12 cellular contexts compared by ENCODE assay signal in genomic region chr1:163875214-163875926, GRCh38.
DNase-seq lines count a peak whose midpoint lies in the region; ATAC-seq and TF ChIP-seq lines count a peak whose summit lies in the region.
"Had no signal": no experiment of that assay in that cellular context is flagged by ENCODE, and none has a peak within 500 bp of the region (broad histone marks: within the 10 kb centered on the region; RNA-seq: fewer than 3 reads in every experiment).

No MANE protein-coding gene starts in this region.

- CTCF ChIA-PET in BJ (lab: Yijun Ruan, JAX): interaction anchor here (0.6 to 2.4 kb wide), 6 partner anchors 8 to 798 kb away, joined by 3 to 9 read pairs (median 4); no protein-coding TSS in a partner anchor
- CTCF ChIA-PET in activated CD4-positive, alpha-beta T cell treated with anti-CD3 and anti-CD28 coated beads, Interleukin-2, amount 10 ng/mL, durations not matched to agents 7 days and 5 days (lab: Charles Lee): no interaction called here

- H3K4me1 Mint-ChIP-seq in activated CD4-positive, alpha-beta T cell treated with anti-CD3 and anti-CD28 coated beads, Interleukin-2, amount 10 ng/mL, durations not matched to agents 7 days and 5 days: no peaks in the 10 kb centered on the region
- H3K4me1 Mint-ChIP-seq: stimulated activated memory B cell treated with anti-CD40 and anti-IgM and Interleukin-4, amounts not matched to agents 10 μg/mL and 1 μg/mL and 100 μg/mL, for 72 hours had no signal

- ATAC-seq in omental fat pad (ENCODE audit: low FRiP score) (peak; percentile 63), HG03280 (IDR thresholded peaks at IDR 0.05; ENCODE audit: unreplicated experiment) (no peak)
- ATAC-seq: stimulated activated memory B cell treated with anti-CD40 and anti-IgM and Interleukin-4, amounts not matched to agents 10 μg/mL and 1 μg/mL and 100 μg/mL, for 72 hours had no signal

- H3K36me3 ChIP-seq in BJ (ENCODE audit: control insufficient read depth, insufficient read depth, low read length): no peaks in the 10 kb centered on the region
- H3K36me3 ChIP-seq in esophagus muscularis mucosa: no peaks in the 10 kb centered on the region
- H3K36me3 ChIP-seq: neutrophil had no signal

- TF ChIP-seq POLR2A in esophagus muscularis mucosa (IDR thresholded peaks at IDR 0.05; ENCODE audit: low read depth): no peak

- peak overlapping the region; percentile 56 to 68 (median 64) for H3K27ac ChIP-seq in esophagus muscularis mucosa (replicated peaks in 1 of 4)
- H3K27ac ChIP-seq: neutrophil had no signal

- DNase-seq in BJ (ENCODE audit: low read depth) (peak; percentile 86), NCI-H460 (ENCODE audit: extremely low read depth, low read depth) (peak; percentile 59), esophagus muscularis mucosa (ENCODE audit: extremely low spot score) (no peak), omental fat pad (ENCODE audit: low spot score) (no peak), COLO668 (lab: John Stamatoyannopoulos, UW; ENCODE audit: unreplicated experiment) (no peak), putamen (ENCODE audit: low spot score) (no peak)
- no peak for DNase-seq in activated CD4-positive, alpha-beta T cell treated with anti-CD3 and anti-CD28 coated beads, Interleukin-2, amount 10 ng/mL, durations not matched to agents 7 days and 5 days
- DNase-seq: DMS 273 treated with DMSO at 0.1 percent for 48 hours; effector memory CD4-positive, alpha-beta T cell had no signal

- TF ChIP-seq EP300 in esophagus muscularis mucosa (IDR thresholded peaks at IDR 0.05): no peak

- no peaks in the 10 kb centered on the region for H3K27me3 Mint-ChIP-seq in activated CD4-positive, alpha-beta T cell treated with anti-CD3 and anti-CD28 coated beads, Interleukin-2, amount 10 ng/mL, durations not matched to agents 7 days and 5 days
- H3K27me3 Mint-ChIP-seq: stimulated activated memory B cell treated with anti-CD40 and anti-IgM and Interleukin-4, amounts not matched to agents 10 μg/mL and 1 μg/mL and 100 μg/mL, for 72 hours had no signal

- peaks cover 7% of the 10 kb centered on the region for H3K9me3 Mint-ChIP-seq in activated CD4-positive, alpha-beta T cell treated with anti-CD3 and anti-CD28 coated beads, Interleukin-2, amount 10 ng/mL, durations not matched to agents 7 days and 5 days

- H3K4me3 ChIP-seq in BJ (ENCODE audit: low read depth, low read length): no peak overlapping the region
- H3K4me3 ChIP-seq in esophagus muscularis mucosa: peak overlapping the region in 2 of 4 donors; percentile 12 to 39

- intact Hi-C loops in esophagus muscularis mucosa (cut with DNase I): no loop called here

- no peaks in the 10 kb centered on the region for H3K9me3 ChIP-seq in esophagus muscularis mucosa
- H3K9me3 ChIP-seq: neutrophil had no signal

- TF ChIP-seq CTCF in BJ (IDR thresholded peaks at IDR 0.05; ENCODE audit: insufficient read depth, low read depth, low read length) (no peak), esophagus muscularis mucosa (IDR thresholded peaks at IDR 0.05) (no peak), omental fat pad (IDR thresholded peaks at IDR 0.05) (no peak)

- WGBS in esophagus muscularis mucosa: 57% methylated on average over 10 of the region's 10 CpGs

- H3K36me3 Mint-ChIP-seq in activated CD4-positive, alpha-beta T cell treated with anti-CD3 and anti-CD28 coated beads, Interleukin-2, amount 10 ng/mL, durations not matched to agents 7 days and 5 days (ENCODE audit: low read depth): no peaks in the 10 kb centered on the region
- H3K36me3 Mint-ChIP-seq: stimulated activated memory B cell treated with anti-CD40 and anti-IgM and Interleukin-4, amounts not matched to agents 10 μg/mL and 1 μg/mL and 100 μg/mL, for 72 hours had no signal

- no peak overlapping the region for H3K4me3 Mint-ChIP-seq in activated CD4-positive, alpha-beta T cell treated with anti-CD3 and anti-CD28 coated beads, Interleukin-2, amount 10 ng/mL, durations not matched to agents 7 days and 5 days
- H3K4me3 Mint-ChIP-seq: stimulated activated memory B cell treated with anti-CD40 and anti-IgM and Interleukin-4, amounts not matched to agents 10 μg/mL and 1 μg/mL and 100 μg/mL, for 72 hours had no signal

- H3K4me1 ChIP-seq in esophagus muscularis mucosa: peaks cover 0 to 10% (median 0%) of the 10 kb centered on the region in 4 donors

- H3K27me3 ChIP-seq in BJ (ENCODE audit: control insufficient read depth, insufficient read depth, low read length): no peaks in the 10 kb centered on the region
- H3K27me3 ChIP-seq in esophagus muscularis mucosa: no peaks in the 10 kb centered on the region
- H3K27me3 ChIP-seq: neutrophil had no signal

- no peak overlapping the region for H3K27ac Mint-ChIP-seq in activated CD4-positive, alpha-beta T cell treated with anti-CD3 and anti-CD28 coated beads, Interleukin-2, amount 10 ng/mL, durations not matched to agents 7 days and 5 days
- H3K27ac Mint-ChIP-seq: stimulated activated memory B cell treated with anti-CD40 and anti-IgM and Interleukin-4, amounts not matched to agents 10 μg/mL and 1 μg/mL and 100 μg/mL, for 72 hours had no signal

- POLR2A ChIA-PET in BJ (lab: Charles Lee): no interaction called here
- POLR2A ChIA-PET in activated CD4-positive, alpha-beta T cell treated with anti-CD3 and anti-CD28 coated beads, Interleukin-2, amount 10 ng/mL, durations not matched to agents 7 days and 5 days (lab: Charles Lee): no interaction called here

Comparison
In these comparisons a context has a peak if more than half of its experiments do, and no peak if none do; other contexts are left out.
1. DNase-seq: peak in BJ (single experiment) and NCI-H460 (single experiment); none in esophagus muscularis mucosa (single experiment), omental fat pad (single experiment), COLO668 (single experiment), putamen (single experiment) and activated CD4-positive, alpha-beta T cell treated with anti-CD3 and anti-CD28 coated beads, Interleukin-2, amount 10 ng/mL, durations not matched to agents 7 days and 5 days (single experiment).